ENCODE assay signal across 7 cellular contexts in the genomic region with DNA sequence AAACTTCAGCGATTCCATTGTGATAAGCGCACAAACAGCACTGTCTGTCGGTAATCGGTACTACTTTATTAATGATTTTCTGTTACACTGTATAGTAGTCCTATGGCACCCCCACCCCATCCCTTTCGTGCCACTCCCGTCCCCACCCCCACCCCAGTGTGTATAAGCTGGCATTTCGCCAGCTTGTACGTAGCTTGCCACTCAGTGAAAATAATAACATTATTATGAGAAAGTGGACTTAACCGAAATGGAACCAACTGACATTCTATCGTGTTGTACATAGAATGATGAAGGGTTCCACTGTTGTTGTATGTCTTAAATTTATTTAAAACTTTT. TPM values are rescaled to one million over a fixed set of nuclear protein-coding genes. Genes with fewer than 3 reads are reported as not detected.
A peak's percentile ranks its signal among the peaks of the same experiment; 100 is the strongest.
DNase-seq lines count a peak whose midpoint lies in the region; ATAC-seq and TF ChIP-seq lines count a peak whose summit lies in the region.

No MANE protein-coding gene starts in this region.

- TF ChIP-seq POLR2A in stomach (IDR thresholded peaks at IDR 0.05): no peak

- peak overlapping the region; percentile 76 for H3K4me3 ChIP-seq in iPS-18a (ENCODE audit: low read length)
- peak overlapping the region; percentile 58 to 72 (median 67) for H3K4me3 ChIP-seq in stomach

- H3K4me1 ChIP-seq in iPS-18a (ENCODE audit: control insufficient read depth, low read depth, low read length) (no peaks in the 10 kb centered on the region), stomach (peaks cover 0 to 34% (median 16%) of the 10 kb centered on the region in 4 donors)

- ATAC-seq in HG03520 (IDR thresholded peaks at IDR 0.05; ENCODE audit: unreplicated experiment): peak; percentile 4
- no peak for ATAC-seq in activated naive CD4-positive, alpha-beta T cell treated with anti-CD3 and anti-CD28 coated beads, Interleukin-2, amount 50 U/mL, for 72 hours
- no peak for ATAC-seq in HG02840 (IDR thresholded peaks at IDR 0.05; ENCODE audit: low FRiP score, unreplicated experiment)

- peak overlapping the region; percentile 95 to 96 for H3K27ac Mint-ChIP-seq in activated naive CD4-positive, alpha-beta T cell treated with anti-CD3 and anti-CD28 coated beads, Interleukin-2, amount 50 U/mL, for 72 hours

- H3K36me3 Mint-ChIP-seq in activated naive CD4-positive, alpha-beta T cell treated with anti-CD3 and anti-CD28 coated beads, Interleukin-2, amount 50 U/mL, for 72 hours: peaks cover 37 to 42% of the 10 kb centered on the region in 2 donors

- H3K36me3 ChIP-seq in iPS-18a (ENCODE audit: control insufficient read depth, low read depth, low read length) (peaks cover 9% of the 10 kb centered on the region), stomach (no peaks in the 10 kb centered on the region)

- DNase-seq in GDM1 (lab: John Stamatoyannopoulos, UW): peak; percentile 45
- DNase-seq in activated naive CD4-positive, alpha-beta T cell treated with anti-CD3 and anti-CD28 coated beads, Interleukin-2, amount 50 U/mL, for 72 hours (ENCODE audit: low spot score in 2 of 2): no peak
- no peak for DNase-seq in stomach
- DNase-seq in NCI-H1694 treated with DMSO at 0.1 percent for 48 hours (lab: John Stamatoyannopoulos, UW): no peak

- intact Hi-C loops in stomach (cut with DNase I; ENCODE audit: low total_unique reads): no loop called here

- no peak for TF ChIP-seq CTCF in stomach (IDR thresholded peaks at IDR 0.05)

- WGBS in stomach, 5 donors: 1 to 30% (median 7%) methylated on average over 10 of the region's 10 CpGs

- no peaks in the 10 kb centered on the region for H3K9me3 Mint-ChIP-seq in activated naive CD4-positive, alpha-beta T cell treated with anti-CD3 and anti-CD28 coated beads, Interleukin-2, amount 50 U/mL, for 72 hours

- H3K9ac ChIP-seq in iPS-18a (ENCODE audit: low read length): peak overlapping the region; percentile 85

- H3K27me3 ChIP-seq in iPS-18a (ENCODE audit: control insufficient read depth, insufficient read depth, low read length): no peaks in the 10 kb centered on the region
- peaks cover 0 to 5% (median 0%) of the 10 kb centered on the region in 3 donors for H3K27me3 ChIP-seq in stomach

- no peak for TF ChIP-seq EP300 in stomach (IDR thresholded peaks at IDR 0.05)

- no peak overlapping the region for H3K27ac ChIP-seq in iPS-18a (ENCODE audit: low read length)
- H3K27ac ChIP-seq in stomach: peak overlapping the region; percentile 93 to 95 (median 94)

- H3K9me3 ChIP-seq in iPS-18a (ENCODE audit: control insufficient read depth, low read depth, low read length) (peaks cover 7% of the 10 kb centered on the region), stomach (peaks cover 0 to 5% (median 0%) of the 10 kb centered on the region in 4 donors)

RNA-seq across cellular contexts. Expression of a gene that starts 4.8 kb away (rescaled TPM):
- total RNA-seq in activated naive CD4-positive, alpha-beta T cell treated with anti-CD3 and anti-CD28 coated beads, Interleukin-2, amount 50 U/mL, for 72 hours: 100 to 1,000 TPM in 1 of 2 donors, 10 to 100 TPM in 1; 62.2 to 105 TPM
- total RNA-seq in stomach: 10 to 100 TPM; 16.7 to 69.3 (median 44.6) TPM
- 10 to 100 TPM; 31.1 to 59.4 (median 55.0) TPM for polyA plus RNA-seq in stomach
